In the genomic region with DNA sequence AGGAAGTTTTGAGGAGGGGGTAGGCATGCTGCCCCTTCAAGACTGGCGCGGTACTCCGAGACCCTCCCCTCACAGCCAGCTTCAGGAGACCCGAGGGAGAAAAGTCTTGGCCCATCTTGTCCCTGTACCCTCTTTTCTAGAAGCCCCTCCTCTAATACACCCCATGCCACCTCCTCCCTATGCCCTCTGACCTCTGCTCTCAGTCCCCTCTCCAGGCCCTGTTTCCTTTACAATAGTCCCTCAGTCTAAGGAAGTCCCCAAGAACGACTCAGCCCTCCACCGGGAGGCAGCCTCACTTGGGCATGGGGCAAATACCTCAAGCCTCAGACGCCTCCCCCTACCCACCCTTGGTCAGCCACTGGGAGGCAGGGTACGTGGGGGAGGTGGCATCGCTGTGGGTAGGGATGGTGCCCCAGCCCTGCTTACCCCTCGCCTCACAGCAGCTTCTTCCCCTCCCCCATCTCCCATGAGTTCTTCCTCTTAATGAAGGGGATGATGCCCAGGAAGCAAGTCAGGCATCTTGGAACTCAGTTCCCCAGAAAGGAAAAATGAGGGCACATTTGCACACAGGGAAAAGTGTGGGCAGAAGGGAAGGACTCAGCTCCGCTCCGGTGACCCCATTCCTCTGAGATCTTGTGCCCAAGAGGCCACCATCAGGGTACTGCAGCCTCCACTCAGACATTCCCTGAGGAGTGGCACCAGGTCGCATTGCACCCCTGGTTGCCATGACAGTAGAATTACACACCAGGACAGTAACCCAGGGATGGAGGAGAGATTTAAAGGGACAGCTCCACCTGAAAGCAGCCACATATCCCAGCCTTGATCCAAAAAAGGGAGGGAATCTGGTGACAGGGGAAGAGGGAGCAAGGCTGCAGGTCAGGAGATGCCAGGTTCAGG, we compare ENCODE assay signal across 8 cellular contexts. TPM values are rescaled to one million over a fixed set of nuclear protein-coding genes. Genes with fewer than 3 reads are reported as not detected.
DNase-seq lines count a peak whose midpoint lies in the region; ATAC-seq and TF ChIP-seq lines count a peak whose summit lies in the region.

No MANE protein-coding gene starts in this region.

- no peaks in the 10 kb centered on the region for H3K36me3 Mint-ChIP-seq in CD4-positive, alpha-beta T cell (ENCODE audit: low read depth)
- H3K36me3 Mint-ChIP-seq in neural crest cell (ENCODE audit: low read depth): no peaks in the 10 kb centered on the region

- POLR2A ChIA-PET in CD4-positive, alpha-beta T cell (lab: Charles Lee): no interaction called here

- H2AFZ ChIP-seq in KMS-11 (ENCODE audit: low read depth): peak overlapping the region; percentile 92

- ATAC-seq in CD4-positive, alpha-beta T cell (ENCODE audit: poor library complexity): peak; percentile 9
- ATAC-seq in GM21367 (IDR thresholded peaks at IDR 0.05; ENCODE audit: unreplicated experiment) (no peak), GM21423 (IDR thresholded peaks at IDR 0.05; ENCODE audit: unreplicated experiment) (no peak), HG03571 (IDR thresholded peaks at IDR 0.05; ENCODE audit: unreplicated experiment) (no peak)

- TF ChIP-seq CTCF in CD4-positive, alpha-beta T cell (IDR thresholded peaks at IDR 0.05): no peak
- no peak for TF ChIP-seq CTCF in KMS-11 (conservative IDR thresholded peaks at IDR 0.05; ENCODE audit: low read depth, low read length)
- TF ChIP-seq CTCF in coronary artery (IDR thresholded peaks at IDR 0.05): no peak
- no peak for TF ChIP-seq CTCF in neural crest cell (conservative IDR thresholded peaks at IDR 0.05)

- H3K4me3 Mint-ChIP-seq in CD4-positive, alpha-beta T cell: peak overlapping the region; percentile 84
- peak overlapping the region; percentile 90 for H3K4me3 Mint-ChIP-seq in neural crest cell

- no peaks in the 10 kb centered on the region for H3K9me3 ChIP-seq in CD4-positive, alpha-beta T cell (ENCODE audit: control insufficient read depth, low read length)

- DNase-seq in CD4-positive, alpha-beta T cell: no peak
- DNase-seq in coronary artery (ENCODE audit: low spot score) (no peak), neural crest cell (ENCODE audit: low read depth, low spot score) (peak; percentile 20)
- DNase-seq in stimulated activated CD4-positive, alpha-beta T cell treated with anti-CD3 and anti-CD28 coated beads, Interleukin-2, amount 100 ng/mL, for 24 hours: no peak

- peaks cover 11% of the 10 kb centered on the region for H3K27me3 ChIP-seq in CD4-positive, alpha-beta T cell (ENCODE audit: control insufficient read depth, insufficient read depth, low read length)
- peaks cover 15% of the 10 kb centered on the region for H3K27me3 ChIP-seq in KMS-11 (ENCODE audit: insufficient read depth, low read depth)

- H4K20me1 ChIP-seq in KMS-11 (ENCODE audit: insufficient read depth): no peaks in the 10 kb centered on the region

- peak overlapping the region; percentile 62 for H3K4me3 ChIP-seq in KMS-11 (IDR thresholded peaks at IDR 0.05; ENCODE audit: insufficient read depth, low read depth, low read length)
- H3K4me3 ChIP-seq in coronary artery: peak overlapping the region; percentile 74

- no peaks in the 10 kb centered on the region for H3K79me2 ChIP-seq in KMS-11 (ENCODE audit: insufficient read depth, low read depth)

- intact Hi-C loops in CD4-positive, alpha-beta T cell (cut with DNase I, micrococcal nuclease): no loop called here

- peak overlapping the region; percentile 22; the same call in 1 of the 2 replicates for H3K9ac ChIP-seq in KMS-11

- H3K27ac ChIP-seq in CD4-positive, alpha-beta T cell (ENCODE audit: low read depth, low read length): no peak overlapping the region
- H3K27ac ChIP-seq in KMS-11: no peak overlapping the region
- H3K27ac ChIP-seq in coronary artery: no peak overlapping the region

- H3K27ac Mint-ChIP-seq in CD4-positive, alpha-beta T cell: no peak overlapping the region
- peak overlapping the region; percentile 75 for H3K27ac Mint-ChIP-seq in neural crest cell (ENCODE audit: unreplicated experiment)

- peaks cover 20% of the 10 kb centered on the region for H3K4me1 ChIP-seq in KMS-11 (ENCODE audit: low read depth, poor library complexity, severe bottlenecking)

- CTCF ChIA-PET in CD4-positive, alpha-beta T cell (lab: Charles Lee): interaction anchor here (0.5 to 0.7 kb wide), 2 partner anchors 9 to 135 kb away, joined by 3 read pairs; no protein-coding TSS in a partner anchor

- no peaks in the 10 kb centered on the region for H3K9me3 Mint-ChIP-seq in CD4-positive, alpha-beta T cell
- no peaks in the 10 kb centered on the region for H3K9me3 Mint-ChIP-seq in neural crest cell

- H3K4me2 ChIP-seq in KMS-11: peak overlapping the region; percentile 80

- no peaks in the 10 kb centered on the region for H3K36me3 ChIP-seq in KMS-11 (ENCODE audit: insufficient read depth)

- peaks cover 73% of the 10 kb centered on the region for H3K27me3 Mint-ChIP-seq in CD4-positive, alpha-beta T cell
- peaks cover under 1% of the 10 kb centered on the region for H3K27me3 Mint-ChIP-seq in neural crest cell (ENCODE audit: low read depth)

- peaks cover 15% of the 10 kb centered on the region for H3K4me1 Mint-ChIP-seq in CD4-positive, alpha-beta T cell (ENCODE audit: low read depth)
- H3K4me1 Mint-ChIP-seq in neural crest cell: peaks cover 44% of the 10 kb centered on the region

RNA-seq across cellular contexts. Expression of a gene that starts 6.2 kb away (rescaled TPM):
- 1 to 10 TPM; 3.5 to 4.0 TPM for total RNA-seq in CD4-positive, alpha-beta T cell
- 26.8 and 29.8 TPM in 2 replicates for total RNA-seq in neural crest cell

RNA-seq across cellular contexts. Expression of a gene that starts 41.2 kb away (rescaled TPM):
- total RNA-seq in CD4-positive, alpha-beta T cell: not detected
- total RNA-seq in neural crest cell: not detected in 2 replicates

RNA-seq across cellular contexts. Expression of a gene that starts 52.6 kb away (rescaled TPM):
- total RNA-seq in CD4-positive, alpha-beta T cell: not detected
- total RNA-seq in neural crest cell: not detected in 2 replicates

RNA-seq across cellular contexts. Expression of a gene that starts 54.1 kb away (rescaled TPM):
- not detected for total RNA-seq in CD4-positive, alpha-beta T cell
- not detected in 2 replicates for total RNA-seq in neural crest cell
